28 cellular contexts compared by ENCODE assay signal in genomic region chr7:15248514-15248913, GRCh38.
"Had no signal": no experiment of that assay in that cellular context is flagged by ENCODE, and none has a peak within 500 bp of the region (broad histone marks: within the 10 kb centered on the region; RNA-seq: fewer than 3 reads in every experiment).

No MANE protein-coding gene starts in this region.

- H3K4me3 ChIP-seq: neural progenitor cell, pancreas, prostate gland, right lobe of liver, sigmoid colon, suprapubic skin, testis, tibial artery, transverse colon, upper lobe of right lung, uterus had no signal

- ATAC-seq: naive thymus-derived CD4-positive, alpha-beta T cell; natural killer cell; pancreas; right cardiac atrium; right lobe of liver; stimulated activated memory B cell treated with anti-CD40 and anti-IgM and Interleukin-4, amounts not matched to agents 10 μg/mL and 1 μg/mL and 100 μg/mL, for 72 hours; stimulated activated naive CD8-positive, alpha-beta T cell treated with anti-CD3 and anti-CD28 coated beads, Interleukin-15, amount 100 ng/mL, for 72 hours; stimulated activated naive CD8-positive, alpha-beta T cell treated with anti-CD3 and anti-CD28 coated beads, Interleukin-15, Interleukin-2, amounts not matched to agents 100 U/mL and 50 U/mL, for 24 hours; upper lobe of right lung had no signal

- H3K4me3 Mint-ChIP-seq: naive thymus-derived CD4-positive, alpha-beta T cell; natural killer cell; nephron; neural progenitor cell; stimulated activated memory B cell treated with anti-CD40 and anti-IgM and Interleukin-4, amounts not matched to agents 10 μg/mL and 1 μg/mL and 100 μg/mL, for 72 hours; stimulated activated naive CD8-positive, alpha-beta T cell treated with anti-CD3 and anti-CD28 coated beads, Interleukin-15, amount 100 ng/mL, for 72 hours; type B pancreatic cell had no signal

- H3K27me3 Mint-ChIP-seq: naive thymus-derived CD4-positive, alpha-beta T cell; stimulated activated memory B cell treated with anti-CD40 and anti-IgM and Interleukin-4, amounts not matched to agents 10 μg/mL and 1 μg/mL and 100 μg/mL, for 72 hours; stimulated activated naive CD8-positive, alpha-beta T cell treated with anti-CD3 and anti-CD28 coated beads, Interleukin-15, amount 100 ng/mL, for 72 hours; type B pancreatic cell had no signal

- H3K27ac Mint-ChIP-seq: naive thymus-derived CD4-positive, alpha-beta T cell; natural killer cell; nephron; neural progenitor cell; stimulated activated memory B cell treated with anti-CD40 and anti-IgM and Interleukin-4, amounts not matched to agents 10 μg/mL and 1 μg/mL and 100 μg/mL, for 72 hours; stimulated activated naive CD8-positive, alpha-beta T cell treated with anti-CD3 and anti-CD28 coated beads, Interleukin-15, amount 100 ng/mL, for 72 hours; type B pancreatic cell had no signal

- H3K36me3 Mint-ChIP-seq: naive thymus-derived CD4-positive, alpha-beta T cell; neural progenitor cell; stimulated activated memory B cell treated with anti-CD40 and anti-IgM and Interleukin-4, amounts not matched to agents 10 μg/mL and 1 μg/mL and 100 μg/mL, for 72 hours; type B pancreatic cell had no signal

- DNase-seq: naive thymus-derived CD4-positive, alpha-beta T cell; natural killer cell; nucleus accumbens; pancreas; retina; right cardiac atrium; right lobe of liver; sigmoid colon; small intestine; stimulated activated CD4-positive, alpha-beta T cell treated with anti-CD3 and anti-CD28 coated beads, Interleukin-15, amount 100 ng/mL, for 24 hours; stimulated activated CD4-positive, alpha-beta T cell treated with anti-CD3 and anti-CD28 coated beads, Interleukin-4, amount 100 ng/mL, for 1 hour; stimulated activated CD4-positive, alpha-beta T cell treated with anti-CD3 and anti-CD28 coated beads, Interleukin-4, amount 100 ng/mL, for 4 hours; stimulated activated CD8-positive, alpha-beta memory T cell treated with anti-CD3 and anti-CD28 coated beads, Interleukin-4, amount 100 ng/mL, for 48 hours; stimulated activated naive CD4-positive, alpha-beta T cell; stimulated activated naive CD8-positive, alpha-beta T cell treated with anti-CD3 and anti-CD28 coated beads, Interleukin-15, amount 100 ng/mL, for 72 hours; stimulated activated naive CD8-positive, alpha-beta T cell treated with anti-CD3 and anti-CD28 coated beads, Interleukin-15, Interleukin-2, amounts not matched to agents 100 U/mL and 50 U/mL, for 24 hours; substantia nigra; testis; tibial artery; transverse colon; upper lobe of right lung; uterus had no signal

- H3K9me3 Mint-ChIP-seq: nephron, type B pancreatic cell had no signal

- H3K4me1 Mint-ChIP-seq: naive thymus-derived CD4-positive, alpha-beta T cell; natural killer cell; nephron; neural progenitor cell; stimulated activated memory B cell treated with anti-CD40 and anti-IgM and Interleukin-4, amounts not matched to agents 10 μg/mL and 1 μg/mL and 100 μg/mL, for 72 hours; stimulated activated naive CD8-positive, alpha-beta T cell treated with anti-CD3 and anti-CD28 coated beads, Interleukin-15, amount 100 ng/mL, for 72 hours had no signal

- FAIRE-seq: pancreas, small intestine had no signal
